Comparison of ENCODE assay signal across 10 cellular contexts in the genomic region with DNA sequence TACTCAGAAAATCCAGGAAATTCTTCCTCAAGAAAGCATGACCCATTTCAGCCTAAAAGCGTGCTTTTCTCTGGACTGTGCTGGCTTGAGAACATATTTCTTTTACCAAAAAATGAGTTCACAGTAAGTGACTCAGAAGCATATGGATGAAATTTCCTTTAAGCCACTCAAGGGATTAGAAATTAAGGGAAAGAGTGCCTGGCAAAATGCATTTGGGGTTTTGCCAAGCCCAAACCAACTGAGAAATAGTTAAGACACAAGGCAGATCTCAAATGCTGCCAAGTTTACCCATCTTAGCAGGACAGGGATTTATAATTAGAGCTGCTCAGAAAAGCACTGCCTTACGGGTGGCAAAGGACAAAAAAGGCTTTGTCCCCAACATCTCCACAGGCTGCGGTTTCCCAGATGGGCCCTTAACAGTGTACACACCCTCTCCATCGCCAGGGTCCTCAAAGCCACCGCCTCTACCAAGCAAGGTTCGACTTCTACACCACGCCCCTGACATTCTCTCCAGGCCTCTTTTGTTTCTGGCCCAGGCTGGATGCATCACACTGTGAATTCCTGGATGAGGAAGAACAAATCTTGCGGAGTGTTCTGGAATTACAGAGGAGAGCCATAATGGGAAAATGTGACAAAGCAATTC. TPM values are rescaled to one million over a fixed set of nuclear protein-coding genes. Genes with fewer than 3 reads are reported as not detected.
DNase-seq lines count a peak whose midpoint lies in the region; ATAC-seq and TF ChIP-seq lines count a peak whose summit lies in the region.
"Had no signal": no experiment of that assay in that cellular context is flagged by ENCODE, and none has a peak within 500 bp of the region (broad histone marks: within the 10 kb centered on the region; RNA-seq: fewer than 3 reads in every experiment).

No MANE protein-coding gene starts in this region.

- intact Hi-C loops in testis (cut with DNase I; ENCODE audit: low total_unique reads) = no loop called here

- TF ChIP-seq CTCF in RWPE1 (conservative IDR thresholded peaks at IDR 0.05; ENCODE audit: low read depth) (no peak), fibroblast of the aortic adventitia (IDR thresholded peaks at IDR 0.05; ENCODE audit: insufficient read depth, low read length) (no peak), retinal pigment epithelial cell (conservative IDR thresholded peaks at IDR 0.05; ENCODE audit: low read depth, low read length) (peak; percentile 2), testis (IDR thresholded peaks at IDR 0.05) (no peak)

- peak overlapping the region; percentile 82 for H3K27ac ChIP-seq in RWPE1
- no peak overlapping the region for H3K27ac ChIP-seq in testis
- no peak overlapping the region for H3K27ac ChIP-seq in Karpas-422 (ENCODE audit: low read length)

- POLR2A ChIA-PET in RWPE1 (lab: Yijun Ruan, JAX; ENCODE audit: low non-redundant PET) = no interaction called here

- H4K20me1 ChIP-seq in Karpas-422 (ENCODE audit: insufficient read depth, low read depth, low read length) = no peaks in the 10 kb centered on the region

- DNase-seq in EH (ENCODE audit: low read depth) (peak; percentile 94), RWPE1 (ENCODE audit: low spot score) (peak; percentile 5), fibroblast of the aortic adventitia (ENCODE audit: low read depth) (peak; percentile 96), retinal pigment epithelial cell (ENCODE audit: low read depth) (peak; percentile 79), left lobe of liver (ENCODE audit: low spot score) (no peak), testis (no peak), Karpas-422 (no peak)
- no peak for DNase-seq in activated naive CD4-positive, alpha-beta T cell treated with Interleukin-2 at 50 U/mL for 16 hours
- DNase-seq: kidney glomerular epithelial cell had no signal

- WGBS in testis, 2 donors = 71 to 80% methylated on average over 8 of the region's 8 CpGs

- no peak overlapping the region for H2AFZ ChIP-seq in Karpas-422 (ENCODE audit: low read length)

- CTCF ChIA-PET in RWPE1 (lab: Yijun Ruan, JAX) = no interaction called here

- TF ChIP-seq POLR2A in testis (IDR thresholded peaks at IDR 0.05) = no peak

- H3K9ac ChIP-seq in Karpas-422 (ENCODE audit: low read length) = no peak overlapping the region

- H3K4me3 ChIP-seq in fibroblast of the aortic adventitia (ENCODE audit: low read depth, low read length) = no peak overlapping the region
- H3K4me3 ChIP-seq in retinal pigment epithelial cell (ENCODE audit: low read length) = no peak overlapping the region
- no peak overlapping the region for H3K4me3 ChIP-seq in testis
- H3K4me3 ChIP-seq in Karpas-422 (ENCODE audit: low read length) = no peak overlapping the region
- H3K4me3 ChIP-seq: K562 had no signal

- ATAC-seq in left lobe of liver = no peak
- ATAC-seq: K562 had no signal

- H3K79me2 ChIP-seq in Karpas-422 (ENCODE audit: low read length) = no peaks in the 10 kb centered on the region

- H3K4me2 ChIP-seq in Karpas-422 (ENCODE audit: low read depth, low read length, poor library complexity, severe bottlenecking) = no peak overlapping the region

- no peaks in the 10 kb centered on the region for H3K9me3 ChIP-seq in testis
- no peaks in the 10 kb centered on the region for H3K9me3 ChIP-seq in Karpas-422 (ENCODE audit: low read length)

- no peaks in the 10 kb centered on the region for H3K36me3 ChIP-seq in testis (ENCODE audit: low read depth, missing control alignments)
- H3K36me3 ChIP-seq in Karpas-422 (ENCODE audit: insufficient read depth, low read length) = no peaks in the 10 kb centered on the region

- H3K4me1 ChIP-seq in testis (peaks cover 4% of the 10 kb centered on the region), Karpas-422 (ENCODE audit: low read length) (peaks cover 9% of the 10 kb centered on the region)

- H3K27me3 ChIP-seq in testis = no peaks in the 10 kb centered on the region
- H3K27me3 ChIP-seq in Karpas-422 (ENCODE audit: low read length) = no peaks in the 10 kb centered on the region

- H3K9me2 ChIP-seq in Karpas-422 (replicated peaks; ENCODE audit: insufficient read depth, low read length) = no peaks in the 10 kb centered on the region

RNA-seq across cellular contexts. Expression of a gene that starts 30.1 kb away (rescaled TPM):
- 14.0 and 19.6 TPM in 2 replicates for total RNA-seq in fibroblast of the aortic adventitia (ENCODE audit: low replicate concordance)
- 7.7 TPM for total RNA-seq in left lobe of liver
- total RNA-seq in testis = 1 to 10 TPM; 3.8 to 7.5 TPM
- polyA plus RNA-seq in testis (ENCODE audit: insufficient read depth, low read depth, low replicate concordance) = 8.5 TPM
- not detected in 2 replicates for total RNA-seq in Karpas-422 (2014; rRNA removed; shearing (Covaris generic); ENCODE audit: low replicate concordance)

RNA-seq across cellular contexts. Expression of a gene that starts 56.6 kb away (rescaled TPM):
- 2.7 and 13.8 TPM in 2 replicates for total RNA-seq in fibroblast of the aortic adventitia (ENCODE audit: low replicate concordance)
- 15.5 TPM for total RNA-seq in left lobe of liver
- 10 to 100 TPM; 35.7 to 35.9 TPM for total RNA-seq in testis
- polyA plus RNA-seq in testis (ENCODE audit: insufficient read depth, low read depth, low replicate concordance) = 61.7 TPM
- total RNA-seq in Karpas-422 (2014; rRNA removed; shearing (Covaris generic); ENCODE audit: low replicate concordance) = not detected in 2 replicates

Comparison
In these comparisons a context has a peak if more than half of its experiments do, and no peak if none do; other contexts are left out.
1. DNase-seq: peak in EH (single experiment), RWPE1 (single experiment), fibroblast of the aortic adventitia (single experiment) and retinal pigment epithelial cell (single experiment); none in left lobe of liver (single experiment), testis (single experiment), activated naive CD4-positive, alpha-beta T cell treated with Interleukin-2 at 50 U/mL for 16 hours (single experiment) and Karpas-422 (single experiment).